ENCODE assay signal across 13 cellular contexts in genomic region chr10:75396861-75397570, GRCh38. TPM values are rescaled to one million over a fixed set of nuclear protein-coding genes. Genes with fewer than 3 reads are reported as not detected.
DNase-seq lines count a peak whose midpoint lies in the region; ATAC-seq and TF ChIP-seq lines count a peak whose summit lies in the region.
"Had no signal": no experiment of that assay in that cellular context is flagged by ENCODE, and none has a peak within 500 bp of the region (broad histone marks: within the 10 kb centered on the region; RNA-seq: fewer than 3 reads in every experiment).

No MANE protein-coding gene starts in this region.

- peak overlapping the region; percentile 73 for H3K9ac ChIP-seq in mammary epithelial cell (ENCODE audit: insufficient read depth, low read length)

- CTCF ChIA-PET in mammary epithelial cell (lab: Charles Lee; ENCODE audit: low non-redundant PET): no interaction called here

- peak overlapping the region; percentile 87 for H2AFZ ChIP-seq in mammary epithelial cell (ENCODE audit: low read depth, low read length)

- peaks cover 56 to 81% of the 10 kb centered on the region in 2 donors for H3K27me3 Mint-ChIP-seq in stimulated activated naive B cell treated with anti-CD40 and anti-IgM and Interleukin-4, amounts not matched to agents 10 μg/mL and 1 μg/mL and 100 μg/mL, for 72 hours

- H3K79me2 ChIP-seq in mammary epithelial cell (ENCODE audit: insufficient read depth, low read length): peaks cover 49% of the 10 kb centered on the region

- peaks cover 4 to 5% of the 10 kb centered on the region in 2 donors for H3K36me3 Mint-ChIP-seq in stimulated activated naive B cell treated with anti-CD40 and anti-IgM and Interleukin-4, amounts not matched to agents 10 μg/mL and 1 μg/mL and 100 μg/mL, for 72 hours
- H3K36me3 Mint-ChIP-seq: memory B cell had no signal

- dilution Hi-C loops in mammary epithelial cell (cut with HindIII; ENCODE audit: low sequenced_read_pairs): no loop called here

- H4K20me1 ChIP-seq in mammary epithelial cell (ENCODE audit: insufficient read depth, low read length): no peaks in the 10 kb centered on the region

- BruUV-seq in mammary epithelial cell (replicated peaks; lab: Mats Ljungman, UMichigan): no TSS peak

- peak overlapping the region; percentile 78 for H3K27ac ChIP-seq in mammary epithelial cell (ENCODE audit: insufficient read depth, low read depth, low read length)
- H3K27ac ChIP-seq: SK-N-MC had no signal

- H3K4me1 Mint-ChIP-seq in stimulated activated naive B cell treated with anti-CD40 and anti-IgM and Interleukin-4, amounts not matched to agents 10 μg/mL and 1 μg/mL and 100 μg/mL, for 72 hours: peaks cover 15 to 30% of the 10 kb centered on the region in 2 donors

- DNase-seq in GM13977 (ENCODE audit: low spot score) (peak; percentile 45), mammary epithelial cell (no peak), iPS-NIHi7 (ENCODE audit: extremely low spot score) (peak; percentile 65), skeletal muscle cell (ENCODE audit: low read depth) (no peak), NCI-H2107 (lab: John Stamatoyannopoulos, UW) (no peak)
- no peak for DNase-seq in stimulated activated naive B cell treated with anti-CD40 and anti-IgM and Interleukin-4, amounts not matched to agents 10 μg/mL and 1 μg/mL and 100 μg/mL, for 72 hours
- no peak for DNase-seq in activated naive CD4-positive, alpha-beta T cell (lab: John Stamatoyannopoulos, UW)
- DNase-seq: activated naive CD4-positive, alpha-beta T cell treated with anti-CD3 and anti-CD28 coated beads for 36 hours had no signal

- 2% methylated on average over 30 of the region's 57 CpGs for whole genome bisulfite sequencing in mammary epithelial cell (ENCODE audit: low coverage, missing lambda C conversion rate)

- H3K4me3 ChIP-seq in mammary epithelial cell (replicated peaks in 1 of 3; ENCODE audit: insufficient read depth in 1 of 3, low read depth in 2 of 3, low read length in 3 of 3) (peak overlapping the region; percentile 63 to 98 (median 97)), skeletal muscle cell (ENCODE audit: low read depth, low read length) (peak overlapping the region; percentile 98)
- H3K4me3 ChIP-seq: HAP-1, SK-N-MC had no signal

- H3K9me3 Mint-ChIP-seq in stimulated activated naive B cell treated with anti-CD40 and anti-IgM and Interleukin-4, amounts not matched to agents 10 μg/mL and 1 μg/mL and 100 μg/mL, for 72 hours: peaks cover 0 to 1% of the 10 kb centered on the region in 2 donors
- H3K9me3 Mint-ChIP-seq: activated naive CD4-positive, alpha-beta T cell treated with anti-CD3 and anti-CD28 coated beads for 36 hours; memory B cell had no signal

- in situ Hi-C loops in GM13977 (cut with MboI; ENCODE audit: low pct_unique_long_range_greater_than_20kb, low sequenced_read_pairs, unreplicated experiment) (no loop called here), mammary epithelial cell (cut with MboI; ENCODE audit: low sequenced_read_pairs in 2 of 2) (loop anchor here in 1 of 2 donors (25.0 kb wide), 2 partner anchors 515 to 640 kb away; no protein-coding TSS in a partner anchor)

- TF ChIP-seq CTCF in GM13977 (IDR thresholded peaks at IDR 0.05; ENCODE audit: extremely low read depth, insufficient read depth, missing control alignments) (no peak), mammary epithelial cell (conservative IDR thresholded peaks at IDR 0.05 in 1 of 2, IDR thresholded peaks at IDR 0.05 in 1 of 2; ENCODE audit: extremely low read depth in 1 of 2, insufficient read depth in 1 of 2, low read depth in 1 of 2, low read length in 2 of 2) (no peak)

- intact Hi-C loops in mammary epithelial cell (cut with micrococcal nuclease): loop anchor here (5.0 kb wide), 2 partner anchors 145 to 160 kb away; partner anchors contain the start of gene COMTD1

- H3K36me3 ChIP-seq in mammary epithelial cell (ENCODE audit: insufficient read depth, low read length): no peaks in the 10 kb centered on the region

- no peaks in the 10 kb centered on the region for H3K27me3 ChIP-seq in mammary epithelial cell (ENCODE audit: insufficient read depth, low read length)

- ATAC-seq in stimulated activated naive B cell treated with anti-CD40 and anti-IgM and Interleukin-4, amounts not matched to agents 10 μg/mL and 1 μg/mL and 100 μg/mL, for 72 hours (replicated peaks): no peak
- no peak for ATAC-seq in HG03457 (IDR thresholded peaks at IDR 0.05; ENCODE audit: unreplicated experiment)

- H3K4me3 Mint-ChIP-seq in stimulated activated naive B cell treated with anti-CD40 and anti-IgM and Interleukin-4, amounts not matched to agents 10 μg/mL and 1 μg/mL and 100 μg/mL, for 72 hours: no peak overlapping the region
- H3K4me3 Mint-ChIP-seq: activated naive CD4-positive, alpha-beta T cell treated with anti-CD3 and anti-CD28 coated beads for 36 hours; memory B cell had no signal

- H3K4me2 ChIP-seq in mammary epithelial cell (ENCODE audit: insufficient read depth, low read depth, low read length): peak overlapping the region; percentile 97

- H3K27ac Mint-ChIP-seq in stimulated activated naive B cell treated with anti-CD40 and anti-IgM and Interleukin-4, amounts not matched to agents 10 μg/mL and 1 μg/mL and 100 μg/mL, for 72 hours: no peak overlapping the region
- H3K27ac Mint-ChIP-seq: activated naive CD4-positive, alpha-beta T cell treated with anti-CD3 and anti-CD28 coated beads for 36 hours; memory B cell had no signal

- H3K4me1 ChIP-seq in mammary epithelial cell (ENCODE audit: insufficient read depth, low read length): peaks cover 10% of the 10 kb centered on the region
- H3K4me1 ChIP-seq: HAP-1 had no signal

- H3K9me3 ChIP-seq in mammary epithelial cell (replicated peaks; ENCODE audit: insufficient read depth, low read length): no peaks in the 10 kb centered on the region
- H3K9me3 ChIP-seq: HAP-1 had no signal

RNA-seq across cellular contexts. Expression of gene ZNF503, which starts 4.5 kb away (rescaled TPM):
- 10 to 100 TPM; 14.1 to 33.7 TPM for total RNA-seq in mammary epithelial cell
- polyA plus RNA-seq in mammary epithelial cell: 3.8 TPM
- 0.83 TPM for polyA minus RNA-seq in mammary epithelial cell

RNA-seq across cellular contexts. Expression of gene LRMDA, which starts 34.4 kb away (rescaled TPM):
- total RNA-seq in mammary epithelial cell: under 1 TPM in 1 of 2 donors, not detected in 1; 0.67 TPM
- polyA plus RNA-seq in mammary epithelial cell: 0.37 TPM
- polyA minus RNA-seq in mammary epithelial cell: not detected
- total RNA-seq: activated naive CD4-positive, alpha-beta T cell treated with anti-CD3 and anti-CD28 coated beads for 36 hours; LHCN-M2 had no signal

Comparison
In these comparisons a context has a peak if more than half of its experiments do, and no peak if none do; other contexts are left out.
1. DNase-seq: peak in GM13977 (single experiment) and iPS-NIHi7 (single experiment); none in mammary epithelial cell (single experiment), skeletal muscle cell (single experiment), stimulated activated naive B cell treated with anti-CD40 and anti-IgM and Interleukin-4, amounts not matched to agents 10 μg/mL and 1 μg/mL and 100 μg/mL, for 72 hours (single experiment), activated naive CD4-positive, alpha-beta T cell (0 of 4) and NCI-H2107 (single experiment).